Comparison of ENCODE assay signal across 1 cellular context in the genomic region with DNA sequence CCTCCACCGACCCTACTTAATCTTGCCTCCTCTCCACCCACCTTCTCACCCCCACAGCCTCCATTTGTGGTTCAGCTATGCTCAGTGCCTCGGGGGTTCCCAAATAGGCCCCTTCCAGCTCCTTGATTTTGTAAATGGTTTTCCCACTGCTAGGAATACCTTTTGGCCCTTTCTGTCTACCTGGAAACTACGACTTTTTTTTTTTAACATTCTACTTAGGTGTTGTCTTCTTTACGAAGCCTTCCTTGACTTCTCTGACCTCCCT.
TF ChIP-seq lines count a peak whose summit lies in the region.

No MANE protein-coding gene starts in this region.

TF ChIP-seq in liver, 16 proteins besides CTCF, POLR2A, EP300 and RAD21:
- TF ChIP-seq, protein P1, sequence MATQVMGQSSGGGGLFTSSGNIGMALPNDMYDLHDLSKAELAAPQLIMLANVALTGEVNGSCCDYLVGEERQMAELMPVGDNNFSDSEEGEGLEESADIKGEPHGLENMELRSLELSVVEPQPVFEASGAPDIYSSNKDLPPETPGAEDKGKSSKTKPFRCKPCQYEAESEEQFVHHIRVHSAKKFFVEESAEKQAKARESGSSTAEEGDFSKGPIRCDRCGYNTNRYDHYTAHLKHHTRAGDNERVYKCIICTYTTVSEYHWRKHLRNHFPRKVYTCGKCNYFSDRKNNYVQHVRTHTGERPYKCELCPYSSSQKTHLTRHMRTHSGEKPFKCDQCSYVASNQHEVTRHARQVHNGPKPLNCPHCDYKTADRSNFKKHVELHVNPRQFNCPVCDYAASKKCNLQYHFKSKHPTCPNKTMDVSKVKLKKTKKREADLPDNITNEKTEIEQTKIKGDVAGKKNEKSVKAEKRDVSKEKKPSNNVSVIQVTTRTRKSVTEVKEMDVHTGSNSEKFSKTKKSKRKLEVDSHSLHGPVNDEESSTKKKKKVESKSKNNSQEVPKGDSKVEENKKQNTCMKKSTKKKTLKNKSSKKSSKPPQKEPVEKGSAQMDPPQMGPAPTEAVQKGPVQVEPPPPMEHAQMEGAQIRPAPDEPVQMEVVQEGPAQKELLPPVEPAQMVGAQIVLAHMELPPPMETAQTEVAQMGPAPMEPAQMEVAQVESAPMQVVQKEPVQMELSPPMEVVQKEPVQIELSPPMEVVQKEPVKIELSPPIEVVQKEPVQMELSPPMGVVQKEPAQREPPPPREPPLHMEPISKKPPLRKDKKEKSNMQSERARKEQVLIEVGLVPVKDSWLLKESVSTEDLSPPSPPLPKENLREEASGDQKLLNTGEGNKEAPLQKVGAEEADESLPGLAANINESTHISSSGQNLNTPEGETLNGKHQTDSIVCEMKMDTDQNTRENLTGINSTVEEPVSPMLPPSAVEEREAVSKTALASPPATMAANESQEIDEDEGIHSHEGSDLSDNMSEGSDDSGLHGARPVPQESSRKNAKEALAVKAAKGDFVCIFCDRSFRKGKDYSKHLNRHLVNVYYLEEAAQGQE (IDR thresholded peaks at IDR 0.05): no peak
- no peak for TF ChIP-seq YY1 (IDR thresholded peaks at IDR 0.05)
- no peak for TF ChIP-seq SP1 (IDR thresholded peaks at IDR 0.05)
- no peak for TF ChIP-seq FOXA2 (IDR thresholded peaks at IDR 0.05)
- no peak for TF ChIP-seq JUND (IDR thresholded peaks at IDR 0.05)
- no peak for TF ChIP-seq RXRA (IDR thresholded peaks at IDR 0.05)
- no peak for TF ChIP-seq GABPA (IDR thresholded peaks at IDR 0.05 in 1 of 2, conservative IDR thresholded peaks at IDR 0.05 in 1 of 2)
- TF ChIP-seq, protein P2, sequence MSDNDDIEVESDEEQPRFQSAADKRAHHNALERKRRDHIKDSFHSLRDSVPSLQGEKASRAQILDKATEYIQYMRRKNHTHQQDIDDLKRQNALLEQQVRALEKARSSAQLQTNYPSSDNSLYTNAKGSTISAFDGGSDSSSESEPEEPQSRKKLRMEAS (IDR thresholded peaks at IDR 0.05): no peak
- no peak for TF ChIP-seq NR2F2 (IDR thresholded peaks at IDR 0.05)
